In genomic region chr7:105521027-105521730, GRCh38 we compare ENCODE assay signal across 8 cellular contexts. TPM values are rescaled to one million over a fixed set of nuclear protein-coding genes. Genes with fewer than 3 reads are reported as not detected.
DNase-seq lines count a peak whose midpoint lies in the region; ATAC-seq, FAIRE-seq and TF ChIP-seq lines count a peak whose summit lies in the region.

No MANE protein-coding gene starts in this region.

- peak; percentile 52 to 58 for DNase-seq in A549 (ENCODE audit: low read depth in 1 of 2, low spot score in 1 of 2)
- DNase-seq in NCI-H1930 (lab: John Stamatoyannopoulos, UW), result peak; percentile 61 to 68
- peak; percentile 71 for DNase-seq in activated CD4-positive, alpha-beta T cell treated with anti-CD3 and anti-CD28 coated beads for 36 hours
- peak; percentile 27 to 91 for DNase-seq in lower leg skin (ENCODE audit: low spot score in 2 of 2)
- peak; percentile 47 to 55 for DNase-seq in stimulated activated CD4-positive, alpha-beta T cell treated with anti-CD3 and anti-CD28 coated beads, Interleukin-4, amount 100 ng/mL, for 4 hours

- no peak; the same call in 1 of the 2 replicates for TF ChIP-seq POLR2A in A549 (IDR thresholded peaks at IDR 0.05; ENCODE audit: low read length)
- TF ChIP-seq POLR2A in lower leg skin (IDR thresholded peaks at IDR 0.05), result no peak

- peak overlapping the region; percentile 91 for H3K4me2 ChIP-seq in A549

- H3K4me3 ChIP-seq in A549 (peak overlapping the region; percentile 89), lower leg skin (ENCODE audit: low read depth, poor library complexity, severe bottlenecking) (peak overlapping the region; percentile 77)

- TF ChIP-seq EP300 in A549 (IDR thresholded peaks at IDR 0.05), result no peak

- peaks cover 16% of the 10 kb centered on the region; the same call in 2 of the 3 replicates for H3K4me1 ChIP-seq in A549

- H3K27ac Mint-ChIP-seq in activated CD4-positive, alpha-beta T cell treated with anti-CD3 and anti-CD28 coated beads for 36 hours, result peak overlapping the region; percentile 90
- H3K27ac Mint-ChIP-seq in dendritic cell treated with granulocyte-macrophage colony-stimulating factor and Interleukin-4, amounts not matched to agents 40 ng/mL and 50 ng/mL, for 4 days, result peak overlapping the region; percentile 96

- peak overlapping the region; percentile 91 to 92 for H3K27ac ChIP-seq in A549

- ATAC-seq in A549 (peak; percentile 66 to 71), GM18519 (IDR thresholded peaks at IDR 0.05; ENCODE audit: low FRiP score, unreplicated experiment) (peak; percentile 20), HG03039 (IDR thresholded peaks at IDR 0.05; ENCODE audit: unreplicated experiment) (peak; percentile 38)
- peak; percentile 47 for ATAC-seq in activated CD4-positive, alpha-beta T cell treated with anti-CD3 and anti-CD28 coated beads for 36 hours

- FAIRE-seq in A549 (lab: Jason Lieb, UNC), result no peak

- WGBS in A549 (ENCODE audit: missing lambda C conversion rate), result 8% methylated on average over 14 of the region's 25 CpGs
- 8 to 17% methylated on average over 21 to 25 of the region's 25 CpGs for WGBS in lower leg skin, 2 donors

- H3K36me3 Mint-ChIP-seq in activated CD4-positive, alpha-beta T cell treated with anti-CD3 and anti-CD28 coated beads for 36 hours (ENCODE audit: low read depth), result peaks cover 13% of the 10 kb centered on the region
- H3K36me3 Mint-ChIP-seq in dendritic cell treated with granulocyte-macrophage colony-stimulating factor and Interleukin-4, amounts not matched to agents 40 ng/mL and 50 ng/mL, for 4 days (ENCODE audit: low read depth), result peaks cover 18% of the 10 kb centered on the region

- no peak for TF ChIP-seq RAD21 in A549 (conservative IDR thresholded peaks at IDR 0.05 in 1 of 2, IDR thresholded peaks at IDR 0.05 in 1 of 2)

- CTCF ChIA-PET in A549 (lab: Yijun Ruan, JAX), result interaction anchor here (6.2 kb wide), 1 partner anchor 9 kb away, joined by 39 read pairs; the partner anchor contains the start of gene RINT1
- CTCF ChIA-PET in activated CD4-positive, alpha-beta T cell treated with anti-CD3 and anti-CD28 coated beads for 36 hours (lab: Charles Lee), result interaction anchor here (0.5 kb wide), 1 partner anchor 224 kb away, joined by 3 read pairs; no protein-coding TSS in a partner anchor

- no peaks in the 10 kb centered on the region for H3K9me3 Mint-ChIP-seq in activated CD4-positive, alpha-beta T cell treated with anti-CD3 and anti-CD28 coated beads for 36 hours (ENCODE audit: low read depth)
- H3K9me3 Mint-ChIP-seq in dendritic cell treated with granulocyte-macrophage colony-stimulating factor and Interleukin-4, amounts not matched to agents 40 ng/mL and 50 ng/mL, for 4 days, result no peaks in the 10 kb centered on the region

- TF ChIP-seq CTCF in A549 (IDR thresholded peaks at IDR 0.05) (no peak), lower leg skin (IDR thresholded peaks at IDR 0.05) (no peak)

- H3K4me1 Mint-ChIP-seq in activated CD4-positive, alpha-beta T cell treated with anti-CD3 and anti-CD28 coated beads for 36 hours, result peaks cover 17% of the 10 kb centered on the region
- H3K4me1 Mint-ChIP-seq in dendritic cell treated with granulocyte-macrophage colony-stimulating factor and Interleukin-4, amounts not matched to agents 40 ng/mL and 50 ng/mL, for 4 days (ENCODE audit: low read depth), result peaks cover 28% of the 10 kb centered on the region

- no peaks in the 10 kb centered on the region for H3K9me3 ChIP-seq in A549

- intact Hi-C loops in activated CD4-positive, alpha-beta T cell treated with anti-CD3 and anti-CD28 coated beads for 36 hours (cut with DNase I, micrococcal nuclease), result loop anchor here in 1 of 2 experiments (5.0 to 10.0 kb wide), 2 partner anchors 579 to 1654 kb away; no protein-coding TSS in a partner anchor
- intact Hi-C loops in dendritic cell treated with granulocyte-macrophage colony-stimulating factor and Interleukin-4, amounts not matched to agents 40 ng/mL and 50 ng/mL, for 4 days (cut with micrococcal nuclease), result loop anchor here (5.0 kb wide), 1 partner anchor 124 kb away; no protein-coding TSS in a partner anchor
- intact Hi-C loops in lower leg skin (cut with DNase I; ENCODE audit: low total_unique reads), result no loop called here

- no peaks in the 10 kb centered on the region for H3K27me3 Mint-ChIP-seq in activated CD4-positive, alpha-beta T cell treated with anti-CD3 and anti-CD28 coated beads for 36 hours
- peaks cover 1% of the 10 kb centered on the region for H3K27me3 Mint-ChIP-seq in dendritic cell treated with granulocyte-macrophage colony-stimulating factor and Interleukin-4, amounts not matched to agents 40 ng/mL and 50 ng/mL, for 4 days

- POLR2A ChIA-PET in A549 (lab: Yijun Ruan, JAX), result interaction anchor here (1.6 kb wide), 1 partner anchor 10 kb away, joined by 5 read pairs; no protein-coding TSS in a partner anchor
- POLR2A ChIA-PET in activated CD4-positive, alpha-beta T cell treated with anti-CD3 and anti-CD28 coated beads for 36 hours (lab: Charles Lee), result no interaction called here

- H3K4me3 Mint-ChIP-seq in activated CD4-positive, alpha-beta T cell treated with anti-CD3 and anti-CD28 coated beads for 36 hours, result peak overlapping the region; percentile 92
- H3K4me3 Mint-ChIP-seq in dendritic cell treated with granulocyte-macrophage colony-stimulating factor and Interleukin-4, amounts not matched to agents 40 ng/mL and 50 ng/mL, for 4 days, result peak overlapping the region; percentile 91

TF ChIP-seq in A549, 52 proteins besides CTCF, POLR2A, EP300 and RAD21:
- TF ChIP-seq RCOR1 (IDR thresholded peaks at IDR 0.05; ENCODE audit: low read depth, low read length), result no peak
- TF ChIP-seq PHF8 (IDR thresholded peaks at IDR 0.05; ENCODE audit: borderline replicate concordance, low read depth), result no peak
- peak; percentile 51; the same call in 1 of the 2 replicates for TF ChIP-seq USF2 (IDR thresholded peaks at IDR 0.05)
- TF ChIP-seq HOXB13 (CRISPR knock-in tag; IDR thresholded peaks at IDR 0.05; ENCODE audit: low read depth), result no peak
- no peak for TF ChIP-seq NPAS2 (CRISPR knock-in tag; IDR thresholded peaks at IDR 0.05; ENCODE audit: borderline replicate concordance)
- no peak for TF ChIP-seq ATOH8 (CRISPR knock-in tag; IDR thresholded peaks at IDR 0.05; ENCODE audit: low read depth)
- peak; percentile 70; the same call in 1 of the 2 replicates for TF ChIP-seq E2F6 (IDR thresholded peaks at IDR 0.05; ENCODE audit: borderline replicate concordance, low read depth)
- peak; percentile 64 for TF ChIP-seq MYC (IDR thresholded peaks at IDR 0.05; ENCODE audit: borderline replicate concordance, low read length)
- no peak for TF ChIP-seq GATA3 (IDR thresholded peaks at IDR 0.05; ENCODE audit: borderline replicate concordance)
- TF ChIP-seq CBX2 (IDR thresholded peaks at IDR 0.05; ENCODE audit: borderline replicate concordance, low read depth), result no peak
- no peak for TF ChIP-seq KDM1A (IDR thresholded peaks at IDR 0.05; ENCODE audit: low read depth)
- TF ChIP-seq HOXA7 (CRISPR knock-in tag; IDR thresholded peaks at IDR 0.05), result no peak
- peak; percentile 87 for TF ChIP-seq MAX (IDR thresholded peaks at IDR 0.05)

RNA-seq across cellular contexts. Expression of gene PUS7, which starts 0.9 kb away (rescaled TPM):
- 39.5 and 47.9 TPM in 2 replicates for polyA plus RNA-seq in A549 (2011; rRNA removed)
- polyA plus RNA-seq in A549 (2012; cell fraction: cytosol; rRNA removed), result 15.1 and 17.0 TPM in 2 replicates
- polyA plus RNA-seq in A549 (2012; cell fraction: nucleus; rRNA removed), result 15.3 and 18.4 TPM in 2 replicates
- polyA plus RNA-seq in A549 (2017; fragmentation: RNase III; extraction: RNeasy Plus Mini Kit Qiagen cat#74134 plus additional on column Dnase treatment), result 33.1 to 36.1 TPM (median 34.4 TPM) in 3 replicates
- 8.4 and 9.7 TPM in 2 replicates for polyA minus RNA-seq in A549 (2011; rRNA and poly(A)+ RNA removed)
- 10 to 100 TPM; 31.9 to 33.8 TPM for total RNA-seq in activated CD4-positive, alpha-beta T cell treated with anti-CD3 and anti-CD28 coated beads for 36 hours
- total RNA-seq in lower leg skin, result 10 to 100 TPM; 14.1 to 20.6 (median 16.3) TPM

RNA-seq across cellular contexts. Expression of gene RINT1, which starts 10.8 kb away (rescaled TPM):
- polyA plus RNA-seq in A549 (2011; rRNA removed) (28.2 and 34.9 TPM in 2 replicates), A549 (2017; fragmentation: RNase III; extraction: RNeasy Plus Mini Kit Qiagen cat#74134 plus additional on column Dnase treatment) (23.5 to 26.3 TPM (median 24.1 TPM) in 3 replicates)
- 7.3 TPM in 2 replicates for polyA plus RNA-seq in A549 (2012; cell fraction: cytosol; rRNA removed)
- 8.8 and 10.7 TPM in 2 replicates for polyA plus RNA-seq in A549 (2012; cell fraction: nucleus; rRNA removed)
- 15.7 and 18.9 TPM in 2 replicates for polyA minus RNA-seq in A549 (2011; rRNA and poly(A)+ RNA removed)
- 10 to 100 TPM; 21.2 to 26.2 TPM for total RNA-seq in activated CD4-positive, alpha-beta T cell treated with anti-CD3 and anti-CD28 coated beads for 36 hours
- 10 to 100 TPM; 11.2 to 29.1 (median 21.1) TPM for total RNA-seq in lower leg skin

Comparison
In these comparisons a context has a peak if more than half of its experiments do, and no peak if none do; other contexts are left out.
1. Peak in every context shown above with its lines: DNase-seq, ATAC-seq, H3K4me3 ChIP-seq and H3K27ac ChIP-seq.